Comparison of ENCODE assay signal across 8 cellular contexts in the genomic region with DNA sequence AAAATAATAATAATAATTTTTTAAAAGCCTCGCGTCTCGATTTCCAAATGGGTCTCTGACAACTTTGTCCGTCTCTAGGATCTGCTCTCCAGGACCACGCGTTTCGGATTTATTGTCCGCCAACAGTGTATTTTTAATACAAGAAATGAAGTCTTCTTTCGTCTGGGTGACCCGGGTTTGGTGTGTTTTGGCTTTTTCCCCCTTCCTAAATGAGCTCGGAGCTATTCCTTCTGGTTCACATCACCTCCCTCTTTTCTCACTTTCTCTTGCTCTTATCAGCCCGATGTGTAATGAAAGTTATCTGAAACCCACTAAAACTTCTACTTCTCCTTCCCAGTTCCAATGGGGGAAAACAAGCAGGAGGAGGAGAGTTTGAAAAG.
DNase-seq lines count a peak whose midpoint lies in the region; ATAC-seq and TF ChIP-seq lines count a peak whose summit lies in the region.

No MANE protein-coding gene starts in this region.

- H3K4me3 ChIP-seq in A673 (ENCODE audit: low read depth, low read length, poor library complexity, severe bottlenecking), result peak overlapping the region; percentile 46
- peak overlapping the region; percentile 42 to 59 for H3K4me3 ChIP-seq in HCT116 (replicated peaks in 1 of 2; ENCODE audit: low read depth in 1 of 2, low read length in 2 of 2)
- peak overlapping the region; percentile 67 for H3K4me3 ChIP-seq in astrocyte of the cerebellum (ENCODE audit: low read depth, low read length)
- peak overlapping the region; percentile 9 to 49 (median 34) for H3K4me3 ChIP-seq in tibial nerve

- BruUV-seq in A673 (replicated peaks; lab: Mats Ljungman, UMichigan), result no TSS peak
- BruUV-seq in HCT116 (replicated peaks; lab: Mats Ljungman, UMichigan), result no TSS peak

- WGBS in tibial nerve, 2 donors, result 4 to 6% methylated on average over 12 of the region's 12 CpGs

- in situ Hi-C loops in astrocyte of the cerebellum (cut with HindIII; ENCODE audit: low sequenced_read_pairs), result loop anchor here (5.0 to 10.0 kb wide), 2 partner anchors 85 to 518 kb away; a partner anchor contains a TSS

- H3K79me2 ChIP-seq in HCT116 (ENCODE audit: insufficient read depth, low read length), result no peaks in the 10 kb centered on the region

- H3K27me3 ChIP-seq in A673 (replicated peaks; ENCODE audit: insufficient read depth, low read depth, low read length, poor library complexity) (peaks cover 99% of the 10 kb centered on the region), HCT116 (ENCODE audit: insufficient read depth, low read length) (peaks cover 29% of the 10 kb centered on the region), layer of hippocampus (ENCODE audit: control insufficient read depth, insufficient read depth, low read length) (peaks cover 21% of the 10 kb centered on the region), tibial nerve (peaks cover 0 to 98% of the 10 kb centered on the region in 2 donors)

- H3K9me3 ChIP-seq in A673 (ENCODE audit: low read depth, low read length, poor library complexity, severe bottlenecking) (no peaks in the 10 kb centered on the region), HCT116 (ENCODE audit: control insufficient read depth in 1 of 2, insufficient read depth in 1 of 2, low read depth in 1 of 2, low read length in 2 of 2) (no peaks in the 10 kb centered on the region), tibial nerve (no peaks in the 10 kb centered on the region)

- H3K36me3 ChIP-seq in A673 (ENCODE audit: insufficient read depth, low read length, poor library complexity, severe bottlenecking) (no peaks in the 10 kb centered on the region), HCT116 (ENCODE audit: control insufficient read depth in 1 of 2, insufficient read depth in 2 of 2, low read length in 2 of 2) (no peaks in the 10 kb centered on the region), tibial nerve (no peaks in the 10 kb centered on the region)

- RAD21 ChIA-PET in HCT116 (lab: Charles Lee; ENCODE audit: low non-redundant PET in 1 of 2, low total read pairs in 2 of 2, uncharacterized antibody in 2 of 2, unreplicated experiment in 2 of 2), result no interaction called here

- H3K27ac ChIP-seq in A673 (ENCODE audit: low read depth, low read length, poor library complexity, severe bottlenecking), result no peak overlapping the region
- no peak overlapping the region for H3K27ac ChIP-seq in HCT116 (ENCODE audit: low read depth, low read length)
- H3K27ac ChIP-seq in layer of hippocampus (ENCODE audit: low read depth, low read length), result peak overlapping the region; percentile 27
- H3K27ac ChIP-seq in tibial nerve, result peak overlapping the region in 2 of 4 donors; percentile 52 to 78

- TF ChIP-seq POLR2A in HCT116 (IDR thresholded peaks at IDR 0.05; ENCODE audit: borderline replicate concordance, extremely low read depth, insufficient read depth, insufficient read length), result no peak
- TF ChIP-seq POLR2A in tibial nerve (IDR thresholded peaks at IDR 0.05), result no peak

- intact Hi-C loops in A673 (cut with micrococcal nuclease; ENCODE audit: unreplicated experiment) (loop anchor here (5.0 kb wide), 2 partner anchors 520 to 595 kb away; no protein-coding TSS in a partner anchor), HCT116 (cut with micrococcal nuclease) (no loop called here)

- DNase-seq in A673 (ENCODE audit: low spot score) (peak; percentile 10), HCT116 (ENCODE audit: low read depth, low spot score) (no peak), astrocyte of the cerebellum (ENCODE audit: low read depth) (no peak), tibial nerve (ENCODE audit: low spot score in 2 of 2) (no peak), HPDE6-E6E7 (ENCODE audit: extremely low spot score) (no peak)
- no peak for DNase-seq in activated CD8-positive, alpha-beta memory T cell treated with anti-CD3 and anti-CD28 coated beads, Interleukin-2, amount 50 U/mL, for 48 hours

- H3K4me2 ChIP-seq in HCT116 (ENCODE audit: low read length), result peak overlapping the region; percentile 84

- TF ChIP-seq EP300 in tibial nerve (IDR thresholded peaks at IDR 0.05), result no peak

- CTCF ChIA-PET in A673 (lab: Charles Lee) (interaction anchor here (0.6 kb wide), 1 partner anchor 12 kb away, joined by 3 read pairs; no protein-coding TSS in a partner anchor), HCT116 (lab: Charles Lee) (interaction anchor here (1.0 to 1.5 kb wide), 3 partner anchors 13 to 522 kb away, joined by 3 to 5 read pairs (median 4); no protein-coding TSS in a partner anchor)

- POLR2A ChIA-PET in A673 (lab: Charles Lee; ENCODE audit: low non-redundant PET) (no interaction called here), HCT116 (lab: Charles Lee) (no interaction called here)

- H4K20me1 ChIP-seq in HCT116 (ENCODE audit: insufficient read depth), result no peaks in the 10 kb centered on the region

- peak overlapping the region; percentile 72 for H2AFZ ChIP-seq in HCT116 (ENCODE audit: low read depth, low read length, poor library complexity, severe bottlenecking)

- TF ChIP-seq CTCF in A673 (conservative IDR thresholded peaks at IDR 0.05; ENCODE audit: low read depth, low read length) (no peak), HCT116 (IDR thresholded peaks at IDR 0.05 in 2 of 3, conservative IDR thresholded peaks at IDR 0.05 in 1 of 3; ENCODE audit: borderline replicate concordance in 1 of 3, insufficient read depth in 1 of 3, low read depth in 2 of 3, low read length in 2 of 3) (no peak), astrocyte of the cerebellum (IDR thresholded peaks at IDR 0.05; ENCODE audit: low read depth, low read length, missing control alignments) (no peak), tibial nerve (IDR thresholded peaks at IDR 0.05) (no peak)

- ATAC-seq in HCT116, result no peak
- no peak for ATAC-seq in HG02870 (IDR thresholded peaks at IDR 0.05; ENCODE audit: unreplicated experiment)

- H3K9me2 ChIP-seq in HCT116 (ENCODE audit: insufficient read depth), result no peaks in the 10 kb centered on the region

- H3K9ac ChIP-seq in HCT116 (ENCODE audit: low read length), result peak overlapping the region; percentile 24

- no peak for TF ChIP-seq RAD21 in HCT116 (IDR thresholded peaks at IDR 0.05; ENCODE audit: low read depth)

- H3K4me1 ChIP-seq in A673 (ENCODE audit: insufficient read depth, low read length, poor library complexity, severe bottlenecking), result peaks cover 12% of the 10 kb centered on the region
- H3K4me1 ChIP-seq in HCT116 (ENCODE audit: control insufficient read depth in 1 of 2, insufficient read depth in 2 of 2, low read length in 2 of 2), result peaks cover 2 to 24% of the 10 kb centered on the region in 2 experiments; a peak in 3 of 4 replicates
- H3K4me1 ChIP-seq in tibial nerve, result peaks cover 0 to 36% (median 12%) of the 10 kb centered on the region in 4 donors

TF ChIP-seq in HCT116, 20 proteins besides CTCF, POLR2A, EP300 and RAD21:
- TF ChIP-seq TCF7L2 (IDR thresholded peaks at IDR 0.05; ENCODE audit: borderline replicate concordance, extremely low read depth, insufficient read depth, insufficient read length), result no peak
- no peak for TF ChIP-seq CEBPB (IDR thresholded peaks at IDR 0.05; ENCODE audit: low read depth)
- no peak for TF ChIP-seq ZFX (IDR thresholded peaks at IDR 0.05)
- TF ChIP-seq, protein P1, sequence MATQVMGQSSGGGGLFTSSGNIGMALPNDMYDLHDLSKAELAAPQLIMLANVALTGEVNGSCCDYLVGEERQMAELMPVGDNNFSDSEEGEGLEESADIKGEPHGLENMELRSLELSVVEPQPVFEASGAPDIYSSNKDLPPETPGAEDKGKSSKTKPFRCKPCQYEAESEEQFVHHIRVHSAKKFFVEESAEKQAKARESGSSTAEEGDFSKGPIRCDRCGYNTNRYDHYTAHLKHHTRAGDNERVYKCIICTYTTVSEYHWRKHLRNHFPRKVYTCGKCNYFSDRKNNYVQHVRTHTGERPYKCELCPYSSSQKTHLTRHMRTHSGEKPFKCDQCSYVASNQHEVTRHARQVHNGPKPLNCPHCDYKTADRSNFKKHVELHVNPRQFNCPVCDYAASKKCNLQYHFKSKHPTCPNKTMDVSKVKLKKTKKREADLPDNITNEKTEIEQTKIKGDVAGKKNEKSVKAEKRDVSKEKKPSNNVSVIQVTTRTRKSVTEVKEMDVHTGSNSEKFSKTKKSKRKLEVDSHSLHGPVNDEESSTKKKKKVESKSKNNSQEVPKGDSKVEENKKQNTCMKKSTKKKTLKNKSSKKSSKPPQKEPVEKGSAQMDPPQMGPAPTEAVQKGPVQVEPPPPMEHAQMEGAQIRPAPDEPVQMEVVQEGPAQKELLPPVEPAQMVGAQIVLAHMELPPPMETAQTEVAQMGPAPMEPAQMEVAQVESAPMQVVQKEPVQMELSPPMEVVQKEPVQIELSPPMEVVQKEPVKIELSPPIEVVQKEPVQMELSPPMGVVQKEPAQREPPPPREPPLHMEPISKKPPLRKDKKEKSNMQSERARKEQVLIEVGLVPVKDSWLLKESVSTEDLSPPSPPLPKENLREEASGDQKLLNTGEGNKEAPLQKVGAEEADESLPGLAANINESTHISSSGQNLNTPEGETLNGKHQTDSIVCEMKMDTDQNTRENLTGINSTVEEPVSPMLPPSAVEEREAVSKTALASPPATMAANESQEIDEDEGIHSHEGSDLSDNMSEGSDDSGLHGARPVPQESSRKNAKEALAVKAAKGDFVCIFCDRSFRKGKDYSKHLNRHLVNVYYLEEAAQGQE (IDR thresholded peaks at IDR 0.05; ENCODE audit: low read depth), result no peak
- TF ChIP-seq, protein P2, sequence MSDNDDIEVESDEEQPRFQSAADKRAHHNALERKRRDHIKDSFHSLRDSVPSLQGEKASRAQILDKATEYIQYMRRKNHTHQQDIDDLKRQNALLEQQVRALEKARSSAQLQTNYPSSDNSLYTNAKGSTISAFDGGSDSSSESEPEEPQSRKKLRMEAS (IDR thresholded peaks at IDR 0.05), result no peak; the same call in 1 of the 2 replicates
- TF ChIP-seq SRF (IDR thresholded peaks at IDR 0.05; ENCODE audit: low read depth), result no peak
- no peak for TF ChIP-seq JUND (IDR thresholded peaks at IDR 0.05)
- no peak for TF ChIP-seq POLR2AphosphoS5 (IDR thresholded peaks at IDR 0.05; ENCODE audit: low read depth, low read length)
